Comparison of ENCODE assay signal across 1 cellular context in genomic region chr6:169800668-169801395, GRCh38.
TF ChIP-seq lines count a peak whose summit lies in the region.

No MANE protein-coding gene starts in this region.

TF ChIP-seq in HepG2, 621 proteins besides CTCF, POLR2A, EP300 and RAD21 (continued from another document and continues in another):
- peak; percentile 93 for TF ChIP-seq ISL2 (CRISPR knock-in tag; IDR thresholded peaks at IDR 0.05)
- TF ChIP-seq ZBTB21 (CRISPR knock-in tag; IDR thresholded peaks at IDR 0.05), result no peak
- 0 out of 2 replicates have a peak, but pooled peaks have one; percentile 27 for TF ChIP-seq ISX (CRISPR knock-in tag; conservative IDR thresholded peaks at IDR 0.05)
- peak; percentile 80; the same call in 1 of the 2 replicates for TF ChIP-seq ZBTB20 (CRISPR knock-in tag; IDR thresholded peaks at IDR 0.05; ENCODE audit: borderline replicate concordance, low read depth)
- peak; percentile 87; the same call in 1 of the 2 replicates for TF ChIP-seq ZFP90 (CRISPR knock-in tag; IDR thresholded peaks at IDR 0.05; ENCODE audit: borderline replicate concordance)
- peak; percentile 18; the same call in 1 of the 2 replicates for TF ChIP-seq HMG20B (CRISPR knock-in tag; conservative IDR thresholded peaks at IDR 0.05)
- TF ChIP-seq ZNF792 (CRISPR knock-in tag; IDR thresholded peaks at IDR 0.05), result 0 out of 2 replicates have a peak, but pooled peaks have one; percentile 21
- TF ChIP-seq TBP (CRISPR knock-in tag; IDR thresholded peaks at IDR 0.05), result no peak
- 0 out of 2 replicates have a peak, but pooled peaks have one; percentile 44 for TF ChIP-seq EED (CRISPR knock-in tag; IDR thresholded peaks at IDR 0.05)
- TF ChIP-seq TGIF2 (CRISPR knock-in tag; IDR thresholded peaks at IDR 0.05), result peak; percentile 71; the same call in 1 of the 2 replicates
- peak; percentile 90; the same call in 1 of the 2 replicates for TF ChIP-seq ZNF350 (CRISPR knock-in tag; IDR thresholded peaks at IDR 0.05; ENCODE audit: borderline replicate concordance, low read depth)
- TF ChIP-seq ZNF619 (CRISPR knock-in tag; IDR thresholded peaks at IDR 0.05), result peak; percentile 41; the same call in 1 of the 2 replicates
- no peak for TF ChIP-seq ZFP37 (CRISPR knock-in tag; IDR thresholded peaks at IDR 0.05; ENCODE audit: borderline replicate concordance)
- no peak for TF ChIP-seq ZNF180 (CRISPR knock-in tag; IDR thresholded peaks at IDR 0.05; ENCODE audit: borderline replicate concordance, low read depth)
- no peak for TF ChIP-seq YY1 (IDR thresholded peaks at IDR 0.05; ENCODE audit: insufficient read depth, insufficient replicate concordance, low read depth, low read length)
- 0 out of 2 replicates have a peak, but pooled peaks have one; percentile 35 for TF ChIP-seq SNAPC4 (CRISPR knock-in tag; IDR thresholded peaks at IDR 0.05)
- TF ChIP-seq SIX4 (CRISPR knock-in tag; IDR thresholded peaks at IDR 0.05), result peak; percentile 57
- peak; percentile 91 for TF ChIP-seq ZNF280B (CRISPR knock-in tag; IDR thresholded peaks at IDR 0.05; ENCODE audit: borderline replicate concordance)
- peak; percentile 90 for TF ChIP-seq BRD4 (CRISPR knock-in tag; IDR thresholded peaks at IDR 0.05)
- TF ChIP-seq ZNF331 (CRISPR knock-in tag; IDR thresholded peaks at IDR 0.05), result peak; percentile 87; the same call in 1 of the 2 replicates
- no peak for TF ChIP-seq ZNF253 (CRISPR knock-in tag; IDR thresholded peaks at IDR 0.05; ENCODE audit: borderline replicate concordance)
- TF ChIP-seq MAFG (CRISPR knock-in tag; IDR thresholded peaks at IDR 0.05), result no peak
- TF ChIP-seq NRL (CRISPR knock-in tag; IDR thresholded peaks at IDR 0.05; ENCODE audit: borderline replicate concordance), result peak; percentile 85; the same call in 1 of the 2 replicates
- no peak for TF ChIP-seq ZNF670 (CRISPR knock-in tag; IDR thresholded peaks at IDR 0.05; ENCODE audit: borderline replicate concordance)
- TF ChIP-seq FOSL2 (CRISPR knock-in tag; IDR thresholded peaks at IDR 0.05), result peak; percentile 96
- TF ChIP-seq MAFK (conservative IDR thresholded peaks at IDR 0.05 in 1 of 2, IDR thresholded peaks at IDR 0.05 in 1 of 2; ENCODE audit: low read length in 2 of 2), result peak in 1 of 2 experiments; percentile 28; a peak in 1 of 4 replicates
- TF ChIP-seq TFDP1 (CRISPR knock-in tag; IDR thresholded peaks at IDR 0.05; ENCODE audit: borderline replicate concordance), result peak; percentile 94
- peak; percentile 62; the same call in 1 of the 2 replicates for TF ChIP-seq SOX13 (IDR thresholded peaks at IDR 0.05)
- peak in 1 of 2 experiments; percentile 91; a peak in 2 of 4 replicates for TF ChIP-seq SOX13 (CRISPR knock-in tag; conservative IDR thresholded peaks at IDR 0.05 in 1 of 2, IDR thresholded peaks at IDR 0.05 in 1 of 2)
- no peak for TF ChIP-seq REL (CRISPR knock-in tag; conservative IDR thresholded peaks at IDR 0.05)
- no peak for TF ChIP-seq AKNA (CRISPR knock-in tag; IDR thresholded peaks at IDR 0.05; ENCODE audit: borderline replicate concordance)
- TF ChIP-seq CHD2 (IDR thresholded peaks at IDR 0.05; ENCODE audit: low read depth, low read length), result no peak
- TF ChIP-seq NFAT5 (CRISPR knock-in tag; IDR thresholded peaks at IDR 0.05), result no peak
- peak; percentile 76 for TF ChIP-seq ZEB1 (IDR thresholded peaks at IDR 0.05; ENCODE audit: insufficient replicate concordance, low read depth)
- peak; percentile 81 for TF ChIP-seq UBTF (CRISPR knock-in tag; IDR thresholded peaks at IDR 0.05)
- TF ChIP-seq HOXA5 (CRISPR knock-in tag; IDR thresholded peaks at IDR 0.05), result peak; percentile 45; the same call in 1 of the 2 replicates
- TF ChIP-seq FOXO4 (CRISPR knock-in tag; conservative IDR thresholded peaks at IDR 0.05), result no peak
